Comparison of ENCODE assay signal across 9 cellular contexts in genomic region chr1:3289502-3289901, GRCh38.
"Had no signal": no experiment of that assay in that cellular context is flagged by ENCODE, and none has a peak within 500 bp of the region (broad histone marks: within the 10 kb centered on the region; RNA-seq: fewer than 3 reads in every experiment).

No MANE protein-coding gene starts in this region.

- DNase-seq: GOT3, H7, IMR-90, KG1 had no signal

- H2AFZ ChIP-seq: GM23248 had no signal

- ATAC-seq: HCT116, K562 had no signal

- H3K9ac ChIP-seq: GM23248 had no signal

- FAIRE-seq: HTR-8/SVneo, K562 had no signal

- H3K36me3 ChIP-seq: HAP-1 had no signal

- H3K4me3 ChIP-seq: GM23248, HAP-1, K562 had no signal

- H3K9me3 ChIP-seq: HAP-1 had no signal

- H3K27ac ChIP-seq: GM23248 had no signal
